ENCODE assay signal across 12 cellular contexts in genomic region chr5:95543017-95543705, GRCh38. TPM values are rescaled to one million over a fixed set of nuclear protein-coding genes. Genes with fewer than 3 reads are reported as not detected.
A peak's percentile ranks its signal among the peaks of the same experiment; 100 is the strongest.
DNase-seq lines count a peak whose midpoint lies in the region; ATAC-seq, FAIRE-seq and TF ChIP-seq lines count a peak whose summit lies in the region.
"Had no signal": no experiment of that assay in that cellular context is flagged by ENCODE, and none has a peak within 500 bp of the region (broad histone marks: within the 10 kb centered on the region; RNA-seq: fewer than 3 reads in every experiment).

No MANE protein-coding gene starts in this region.

- H3K9me3 ChIP-seq in MM.1S (replicated peaks; ENCODE audit: insufficient read depth, low read length) (no peaks in the 10 kb centered on the region), pancreas (no peaks in the 10 kb centered on the region), lower lobe of right lung (no peaks in the 10 kb centered on the region)
- H3K9me3 ChIP-seq: ascending aorta had no signal

- no peaks in the 10 kb centered on the region for H3K9me2 ChIP-seq in MM.1S (replicated peaks; ENCODE audit: insufficient read depth, low read length)

- DNase-seq in NCI-H2029 treated with DMSO at 0.1 percent for 48 hours (lab: John Stamatoyannopoulos, UW) (peak; percentile 28), NCI-H2029 (lab: John Stamatoyannopoulos, UW) (no peak), MM.1S (peak; percentile 83), pancreas (no peak), CD1c-positive myeloid dendritic cell (ENCODE audit: extremely low spot score) (no peak), HuH-7 (ENCODE audit: low spot score) (no peak), lower lobe of right lung (no peak)
- DNase-seq in activated naive CD8-positive, alpha-beta T cell treated with anti-CD3 and anti-CD28 coated beads for 36 hours, result no peak
- DNase-seq: activated CD8-positive, alpha-beta memory T cell treated with anti-CD3 and anti-CD28 coated beads for 24 hours; NCI-H526 treated with DMSO at 0.1 percent for 48 hours had no signal

- no peak for TF ChIP-seq CTCF in MM.1S (IDR thresholded peaks at IDR 0.05; ENCODE audit: low read length)
- TF ChIP-seq CTCF in pancreas (IDR thresholded peaks at IDR 0.05), result no peak
- TF ChIP-seq CTCF in lower lobe of right lung (IDR thresholded peaks at IDR 0.05), result no peak

- peak overlapping the region; percentile 61; the same call in 1 of the 2 replicates for H3K27ac ChIP-seq in MM.1S (ENCODE audit: low read length)
- peak overlapping the region in 1 of 4 donors; percentile 4 for H3K27ac ChIP-seq in pancreas
- no peak overlapping the region for H3K27ac ChIP-seq in lower lobe of right lung

- H3K4me3 Mint-ChIP-seq in activated naive CD8-positive, alpha-beta T cell treated with anti-CD3 and anti-CD28 coated beads for 36 hours, result no peak overlapping the region

- no peaks in the 10 kb centered on the region for H4K20me1 ChIP-seq in MM.1S (ENCODE audit: insufficient read depth, low read length)

- H3K79me2 ChIP-seq in MM.1S (ENCODE audit: low read length), result peaks cover 15% of the 10 kb centered on the region

- intact Hi-C loops in pancreas (cut with DNase I) (no loop called here), lower lobe of right lung (cut with DNase I) (no loop called here)

- H3K4me1 ChIP-seq in MM.1S (ENCODE audit: low read length), result peaks cover 8% of the 10 kb centered on the region; the same call in 1 of the 2 replicates
- peaks cover 0 to 3% (median 0%) of the 10 kb centered on the region in 3 donors for H3K4me1 ChIP-seq in pancreas
- H3K4me1 ChIP-seq in lower lobe of right lung, result no peaks in the 10 kb centered on the region

- peak overlapping the region; percentile 23; the same call in 1 of the 2 replicates for H3K4me3 ChIP-seq in MM.1S (ENCODE audit: low read length)
- H3K4me3 ChIP-seq in pancreas, result no peak overlapping the region
- H3K4me3 ChIP-seq in lower lobe of right lung, result no peak overlapping the region
- H3K4me3 ChIP-seq: ascending aorta had no signal

- H3K9ac ChIP-seq in MM.1S (ENCODE audit: low read length), result peak overlapping the region; percentile 30; the same call in 1 of the 2 replicates

- no peak for FAIRE-seq in pancreas (lab: Jason Lieb, UNC)
- FAIRE-seq: A204.1 had no signal

- H2AFZ ChIP-seq in MM.1S (ENCODE audit: low read length), result peak overlapping the region; percentile 6; the same call in 1 of the 2 replicates

- ATAC-seq in pancreas (peak; percentile 51 to 67 (median 60)), lower lobe of right lung (no peak)

- peaks cover 19% of the 10 kb centered on the region for H3F3A ChIP-seq in MM.1S (ENCODE audit: insufficient read depth, low read length)

- H3K27ac Mint-ChIP-seq in activated naive CD8-positive, alpha-beta T cell treated with anti-CD3 and anti-CD28 coated beads for 36 hours, result peak overlapping the region; percentile 3

- peaks cover 13% of the 10 kb centered on the region; the same call in 1 of the 2 replicates for H3K36me3 ChIP-seq in MM.1S (replicated peaks; ENCODE audit: insufficient read depth, low read length)
- peaks cover 0 to 33% (median 10%) of the 10 kb centered on the region in 3 donors for H3K36me3 ChIP-seq in pancreas
- peaks cover 90% of the 10 kb centered on the region for H3K36me3 ChIP-seq in lower lobe of right lung

- peaks cover 13% of the 10 kb centered on the region for H3K4me1 Mint-ChIP-seq in activated naive CD8-positive, alpha-beta T cell treated with anti-CD3 and anti-CD28 coated beads for 36 hours

- peak overlapping the region; percentile 81 for H3K4me2 ChIP-seq in MM.1S (ENCODE audit: low read depth, low read length)

- 36 to 43% methylated on average over 3 of the region's 3 CpGs for WGBS in pancreas, 2 donors

- no peaks in the 10 kb centered on the region for H3K9me3 Mint-ChIP-seq in activated naive CD8-positive, alpha-beta T cell treated with anti-CD3 and anti-CD28 coated beads for 36 hours

- H3K36me3 Mint-ChIP-seq in activated naive CD8-positive, alpha-beta T cell treated with anti-CD3 and anti-CD28 coated beads for 36 hours, result peaks cover 25% of the 10 kb centered on the region

- no peaks in the 10 kb centered on the region for H3K27me3 Mint-ChIP-seq in activated naive CD8-positive, alpha-beta T cell treated with anti-CD3 and anti-CD28 coated beads for 36 hours

- H3K27me3 ChIP-seq in MM.1S (replicated peaks; ENCODE audit: insufficient read depth, low read length) (no peaks in the 10 kb centered on the region), pancreas (no peaks in the 10 kb centered on the region), lower lobe of right lung (ENCODE audit: low read depth) (no peaks in the 10 kb centered on the region)
- H3K27me3 ChIP-seq: ascending aorta had no signal

RNA-seq across cellular contexts. Expression of gene SKIC3, which starts 11.6 kb away (rescaled TPM):
- 10 to 100 TPM; 66.5 to 68.7 TPM for total RNA-seq in activated naive CD8-positive, alpha-beta T cell treated with anti-CD3 and anti-CD28 coated beads for 36 hours
- total RNA-seq in pancreas (10 to 100 TPM; 30.9 to 47.4 (median 44.4) TPM), lower lobe of right lung (68.7 TPM)
- 10 to 100 TPM in 1 of 2 donors, 1 to 10 TPM in 1; 9.7 to 22.1 TPM for polyA plus RNA-seq in pancreas

RNA-seq across cellular contexts. Expression of gene ARSK, which starts 11.7 kb away (rescaled TPM):
- total RNA-seq in activated naive CD8-positive, alpha-beta T cell treated with anti-CD3 and anti-CD28 coated beads for 36 hours, result 1 to 10 TPM; 4.1 to 5.2 TPM
- total RNA-seq in pancreas (1 to 10 TPM; 1.3 to 3.9 (median 3.2) TPM), lower lobe of right lung (5.6 TPM)
- polyA plus RNA-seq in pancreas, result 1 to 10 TPM; 2.2 to 3.9 TPM

Comparison
In these comparisons a context has a peak if more than half of its experiments do, and no peak if none do; other contexts are left out.
1. DNase-seq: peak in NCI-H2029 treated with DMSO at 0.1 percent for 48 hours (single experiment) and MM.1S (single experiment); none in NCI-H2029 (single experiment), activated naive CD8-positive, alpha-beta T cell treated with anti-CD3 and anti-CD28 coated beads for 36 hours (single experiment), pancreas (0 of 6), CD1c-positive myeloid dendritic cell (single experiment), HuH-7 (single experiment) and lower lobe of right lung (single experiment).
2. ATAC-seq: peak in pancreas (4 of 4); none in lower lobe of right lung (0 of 2).